ENCODE assay signal across 8 cellular contexts in the genomic region with DNA sequence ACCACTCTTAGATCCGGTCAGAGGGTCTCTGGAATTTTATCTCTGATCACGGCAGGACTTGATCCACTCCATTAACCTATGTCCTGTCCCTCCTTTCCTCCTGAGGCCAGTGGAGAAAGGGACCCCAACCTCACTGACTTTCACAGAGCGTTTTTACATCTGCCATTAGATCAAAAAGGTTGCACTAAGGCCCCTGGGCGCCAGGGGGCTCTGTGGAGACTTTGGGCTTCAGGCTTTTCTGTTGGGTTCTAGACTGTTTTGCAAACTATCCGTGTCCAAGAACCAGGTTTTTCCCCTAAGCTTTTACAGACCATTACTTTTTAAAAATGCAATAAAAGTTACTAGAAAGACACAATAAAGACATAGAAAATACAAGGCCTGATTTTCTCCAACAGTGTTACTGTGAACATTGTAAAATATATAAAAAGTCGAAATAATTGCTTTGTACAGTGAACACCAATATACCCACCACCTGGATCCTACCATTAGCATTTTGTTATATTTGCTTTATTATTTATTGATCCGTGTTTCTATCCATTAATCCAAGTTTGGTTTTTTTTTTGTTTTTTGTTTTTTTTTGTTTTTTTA.
DNase-seq lines count a peak whose midpoint lies in the region; ATAC-seq and TF ChIP-seq lines count a peak whose summit lies in the region.

No MANE protein-coding gene starts in this region.

- no peaks in the 10 kb centered on the region for H3K36me3 Mint-ChIP-seq in HFFc6 (ENCODE audit: low read depth)
- H3K36me3 Mint-ChIP-seq in activated T-cell treated with anti-CD3 and anti-CD28 coated beads, Interleukin-2, amount 50 U/mL, for 4 hours (ENCODE audit: insufficient read depth) = no peaks in the 10 kb centered on the region

- H3K9me3 ChIP-seq in OCI-LY7 (ENCODE audit: low read length) = no peaks in the 10 kb centered on the region

- H3K4me3 Mint-ChIP-seq in HFFc6 = no peak overlapping the region
- H3K4me3 Mint-ChIP-seq in activated T-cell treated with anti-CD3 and anti-CD28 coated beads, Interleukin-2, amount 50 U/mL, for 4 hours = no peak overlapping the region

- no peak for ATAC-seq in activated T-cell treated with anti-CD3 and anti-CD28 coated beads, Interleukin-2, amount 50 U/mL, for 4 hours
- ATAC-seq in HG02840 (IDR thresholded peaks at IDR 0.05; ENCODE audit: low FRiP score, unreplicated experiment) = no peak
- ATAC-seq in GM21423 (IDR thresholded peaks at IDR 0.05; ENCODE audit: unreplicated experiment) = no peak

- no peak overlapping the region for H3K27ac Mint-ChIP-seq in HFFc6

- no peak overlapping the region for H3K4me2 ChIP-seq in OCI-LY7 (ENCODE audit: low read length)

- H3K4me1 ChIP-seq in OCI-LY7 (ENCODE audit: insufficient read depth, low read length, poor library complexity, severe bottlenecking) = no peaks in the 10 kb centered on the region

- POLR2A ChIA-PET in OCI-LY7 (lab: Charles Lee) = no interaction called here

- H3K4me3 ChIP-seq in OCI-LY7 (ENCODE audit: low read depth, low read length, poor library complexity, severe bottlenecking) = no peak overlapping the region

- H3K27me3 Mint-ChIP-seq in HFFc6 (ENCODE audit: insufficient read depth) = peaks cover 4% of the 10 kb centered on the region
- peaks cover 38% of the 10 kb centered on the region for H3K27me3 Mint-ChIP-seq in activated T-cell treated with anti-CD3 and anti-CD28 coated beads, Interleukin-2, amount 50 U/mL, for 4 hours (ENCODE audit: low read depth)

- TF ChIP-seq CTCF in HFFc6 (IDR thresholded peaks at IDR 0.05) = peak; percentile 83
- peak; percentile 89 for TF ChIP-seq CTCF in OCI-LY7 (conservative IDR thresholded peaks at IDR 0.05; ENCODE audit: low read length)

- H3K79me2 ChIP-seq in OCI-LY7 (ENCODE audit: insufficient read depth, low read depth, low read length) = no peaks in the 10 kb centered on the region

- no TSS peak for BruUV-seq in OCI-LY7 (replicated peaks; lab: Mats Ljungman, UMichigan)

- CTCF ChIA-PET in OCI-LY7 (lab: Charles Lee; ENCODE audit: unreplicated experiment) = no interaction called here

- peaks cover 10% of the 10 kb centered on the region for H3K4me1 Mint-ChIP-seq in HFFc6 (ENCODE audit: low read depth)
- peaks cover 9% of the 10 kb centered on the region for H3K4me1 Mint-ChIP-seq in activated T-cell treated with anti-CD3 and anti-CD28 coated beads, Interleukin-2, amount 50 U/mL, for 4 hours (ENCODE audit: low read depth)

- intact Hi-C loops in OCI-LY7 (cut with micrococcal nuclease; ENCODE audit: unreplicated experiment) = loop anchor here (10.0 kb wide), 1 partner anchor 121 kb away; no protein-coding TSS in a partner anchor

- H3K27ac ChIP-seq in OCI-LY7 (ENCODE audit: low read depth, low read length, poor library complexity, severe bottlenecking) = no peak overlapping the region

- peak; percentile 8 for DNase-seq in Caki2 (ENCODE audit: low read depth)
- peak; percentile 12 for DNase-seq in HFFc6
- DNase-seq in OCI-LY7 (ENCODE audit: low spot score) = peak; percentile 44
- DNase-seq in activated T-cell treated with anti-CD3 and anti-CD28 coated beads, Interleukin-2, amount 50 U/mL, for 4 hours = peak; percentile 9
- DNase-seq in germinal center (ENCODE audit: low spot score) = peak; percentile 38
- peak; percentile 31 for DNase-seq in retina

- H3K36me3 ChIP-seq in OCI-LY7 (ENCODE audit: insufficient read depth, low read length) = no peaks in the 10 kb centered on the region

- in situ Hi-C loops in Caki2 (cut with HindIII; ENCODE audit: low pct_unique_long_range_greater_than_20kb, low sequenced_read_pairs) = no loop called here

- peaks cover 6% of the 10 kb centered on the region; the same call in 1 of the 2 replicates for H3K9me3 Mint-ChIP-seq in HFFc6
- no peaks in the 10 kb centered on the region for H3K9me3 Mint-ChIP-seq in activated T-cell treated with anti-CD3 and anti-CD28 coated beads, Interleukin-2, amount 50 U/mL, for 4 hours

- H4K20me1 ChIP-seq in OCI-LY7 (ENCODE audit: insufficient read depth, low read length) = no peaks in the 10 kb centered on the region

- H2AFZ ChIP-seq in OCI-LY7 (ENCODE audit: low read length) = no peak overlapping the region

- no peaks in the 10 kb centered on the region for H3K9me2 ChIP-seq in OCI-LY7 (ENCODE audit: insufficient read depth, low read length)
